1 cellular context compared by ENCODE assay signal in the genomic region with DNA sequence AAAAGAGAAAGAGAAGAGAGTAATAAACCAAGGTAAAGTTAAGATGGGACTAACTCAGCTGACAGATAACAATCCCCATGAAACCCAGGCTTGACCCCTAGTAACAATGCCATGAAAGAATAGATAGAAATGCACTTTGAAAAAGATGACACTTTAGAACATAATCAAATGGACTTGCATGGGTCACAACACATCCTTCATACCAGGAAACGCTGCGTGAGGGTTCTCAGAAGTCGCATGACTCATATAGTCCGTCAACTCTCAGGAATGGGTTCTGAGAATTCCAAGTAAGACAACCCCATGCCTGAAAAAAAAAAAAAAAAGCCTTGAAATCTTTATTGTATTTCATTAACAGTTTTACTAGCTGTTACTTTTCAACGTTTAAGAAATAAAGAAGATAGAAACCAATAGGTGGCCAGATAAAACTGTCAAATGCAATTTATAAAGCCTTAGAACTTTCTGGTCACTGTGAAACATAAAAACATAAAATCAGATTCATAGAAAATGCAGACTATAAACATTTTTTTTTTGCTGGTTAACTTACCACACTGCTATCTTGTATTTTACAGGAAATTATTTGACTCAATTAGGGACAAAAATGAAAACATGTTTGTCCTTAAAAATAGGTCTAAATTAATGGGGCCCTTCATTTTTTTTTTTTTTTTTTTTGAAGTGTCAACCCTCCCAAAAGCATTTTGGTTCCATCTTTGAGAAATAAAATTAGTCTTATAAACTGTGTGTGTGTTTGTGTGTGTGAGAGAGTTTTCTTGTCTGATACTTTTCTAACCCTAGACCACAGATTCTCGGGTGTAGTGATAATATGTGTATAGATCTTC.
TF ChIP-seq lines count a peak whose summit lies in the region.

No MANE protein-coding gene starts in this region.

TF ChIP-seq in K562, 482 proteins besides CTCF, POLR2A, EP300 and RAD21 (continued from another document and continues in another):
- TF ChIP-seq, protein P1, sequence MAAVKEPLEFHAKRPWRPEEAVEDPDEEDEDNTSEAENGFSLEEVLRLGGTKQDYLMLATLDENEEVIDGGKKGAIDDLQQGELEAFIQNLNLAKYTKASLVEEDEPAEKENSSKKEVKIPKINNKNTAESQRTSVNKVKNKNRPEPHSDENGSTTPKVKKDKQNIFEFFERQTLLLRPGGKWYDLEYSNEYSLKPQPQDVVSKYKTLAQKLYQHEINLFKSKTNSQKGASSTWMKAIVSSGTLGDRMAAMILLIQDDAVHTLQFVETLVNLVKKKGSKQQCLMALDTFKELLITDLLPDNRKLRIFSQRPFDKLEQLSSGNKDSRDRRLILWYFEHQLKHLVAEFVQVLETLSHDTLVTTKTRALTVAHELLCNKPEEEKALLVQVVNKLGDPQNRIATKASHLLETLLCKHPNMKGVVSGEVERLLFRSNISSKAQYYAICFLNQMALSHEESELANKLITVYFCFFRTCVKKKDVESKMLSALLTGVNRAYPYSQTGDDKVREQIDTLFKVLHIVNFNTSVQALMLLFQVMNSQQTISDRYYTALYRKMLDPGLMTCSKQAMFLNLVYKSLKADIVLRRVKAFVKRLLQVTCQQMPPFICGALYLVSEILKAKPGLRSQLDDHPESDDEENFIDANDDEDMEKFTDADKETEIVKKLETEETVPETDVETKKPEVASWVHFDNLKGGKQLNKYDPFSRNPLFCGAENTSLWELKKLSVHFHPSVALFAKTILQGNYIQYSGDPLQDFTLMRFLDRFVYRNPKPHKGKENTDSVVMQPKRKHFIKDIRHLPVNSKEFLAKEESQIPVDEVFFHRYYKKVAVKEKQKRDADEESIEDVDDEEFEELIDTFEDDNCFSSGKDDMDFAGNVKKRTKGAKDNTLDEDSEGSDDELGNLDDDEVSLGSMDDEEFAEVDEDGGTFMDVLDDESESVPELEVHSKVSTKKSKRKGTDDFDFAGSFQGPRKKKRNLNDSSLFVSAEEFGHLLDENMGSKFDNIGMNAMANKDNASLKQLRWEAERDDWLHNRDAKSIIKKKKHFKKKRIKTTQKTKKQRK (IDR thresholded peaks at IDR 0.05; ENCODE audit: borderline replicate concordance, low read depth, low read length): no peak
- no peak for TF ChIP-seq RBM17 (IDR thresholded peaks at IDR 0.05; ENCODE audit: borderline replicate concordance, low read depth, low read length)
- no peak for TF ChIP-seq CBFB (CRISPR knock-in tag; IDR thresholded peaks at IDR 0.05)
- no peak for TF ChIP-seq BMI1 (IDR thresholded peaks at IDR 0.05; ENCODE audit: low read length)
- no peak for TF ChIP-seq ZNF561 (CRISPR knock-in tag; conservative IDR thresholded peaks at IDR 0.05)
- TF ChIP-seq TGIF2 (CRISPR knock-in tag; IDR thresholded peaks at IDR 0.05): no peak
- TF ChIP-seq CBX1 (IDR thresholded peaks at IDR 0.05; ENCODE audit: low read depth): no peak
- no peak for TF ChIP-seq IRF2 (CRISPR knock-in tag; IDR thresholded peaks at IDR 0.05)
- TF ChIP-seq XRCC3 (IDR thresholded peaks at IDR 0.05): no peak
- no peak for TF ChIP-seq CREBBP (IDR thresholded peaks at IDR 0.05; ENCODE audit: low read depth, low read length)
- no peak; the same call in 1 of the 2 replicates for TF ChIP-seq NFIC (IDR thresholded peaks at IDR 0.05)
- no peak for TF ChIP-seq PTRF (tag; IDR thresholded peaks at IDR 0.05)
- no peak for TF ChIP-seq IFI16 (CRISPR knock-in tag; IDR thresholded peaks at IDR 0.05)
- no peak for TF ChIP-seq FOXA1 (IDR thresholded peaks at IDR 0.05; ENCODE audit: borderline replicate concordance)
- TF ChIP-seq, protein P2, sequence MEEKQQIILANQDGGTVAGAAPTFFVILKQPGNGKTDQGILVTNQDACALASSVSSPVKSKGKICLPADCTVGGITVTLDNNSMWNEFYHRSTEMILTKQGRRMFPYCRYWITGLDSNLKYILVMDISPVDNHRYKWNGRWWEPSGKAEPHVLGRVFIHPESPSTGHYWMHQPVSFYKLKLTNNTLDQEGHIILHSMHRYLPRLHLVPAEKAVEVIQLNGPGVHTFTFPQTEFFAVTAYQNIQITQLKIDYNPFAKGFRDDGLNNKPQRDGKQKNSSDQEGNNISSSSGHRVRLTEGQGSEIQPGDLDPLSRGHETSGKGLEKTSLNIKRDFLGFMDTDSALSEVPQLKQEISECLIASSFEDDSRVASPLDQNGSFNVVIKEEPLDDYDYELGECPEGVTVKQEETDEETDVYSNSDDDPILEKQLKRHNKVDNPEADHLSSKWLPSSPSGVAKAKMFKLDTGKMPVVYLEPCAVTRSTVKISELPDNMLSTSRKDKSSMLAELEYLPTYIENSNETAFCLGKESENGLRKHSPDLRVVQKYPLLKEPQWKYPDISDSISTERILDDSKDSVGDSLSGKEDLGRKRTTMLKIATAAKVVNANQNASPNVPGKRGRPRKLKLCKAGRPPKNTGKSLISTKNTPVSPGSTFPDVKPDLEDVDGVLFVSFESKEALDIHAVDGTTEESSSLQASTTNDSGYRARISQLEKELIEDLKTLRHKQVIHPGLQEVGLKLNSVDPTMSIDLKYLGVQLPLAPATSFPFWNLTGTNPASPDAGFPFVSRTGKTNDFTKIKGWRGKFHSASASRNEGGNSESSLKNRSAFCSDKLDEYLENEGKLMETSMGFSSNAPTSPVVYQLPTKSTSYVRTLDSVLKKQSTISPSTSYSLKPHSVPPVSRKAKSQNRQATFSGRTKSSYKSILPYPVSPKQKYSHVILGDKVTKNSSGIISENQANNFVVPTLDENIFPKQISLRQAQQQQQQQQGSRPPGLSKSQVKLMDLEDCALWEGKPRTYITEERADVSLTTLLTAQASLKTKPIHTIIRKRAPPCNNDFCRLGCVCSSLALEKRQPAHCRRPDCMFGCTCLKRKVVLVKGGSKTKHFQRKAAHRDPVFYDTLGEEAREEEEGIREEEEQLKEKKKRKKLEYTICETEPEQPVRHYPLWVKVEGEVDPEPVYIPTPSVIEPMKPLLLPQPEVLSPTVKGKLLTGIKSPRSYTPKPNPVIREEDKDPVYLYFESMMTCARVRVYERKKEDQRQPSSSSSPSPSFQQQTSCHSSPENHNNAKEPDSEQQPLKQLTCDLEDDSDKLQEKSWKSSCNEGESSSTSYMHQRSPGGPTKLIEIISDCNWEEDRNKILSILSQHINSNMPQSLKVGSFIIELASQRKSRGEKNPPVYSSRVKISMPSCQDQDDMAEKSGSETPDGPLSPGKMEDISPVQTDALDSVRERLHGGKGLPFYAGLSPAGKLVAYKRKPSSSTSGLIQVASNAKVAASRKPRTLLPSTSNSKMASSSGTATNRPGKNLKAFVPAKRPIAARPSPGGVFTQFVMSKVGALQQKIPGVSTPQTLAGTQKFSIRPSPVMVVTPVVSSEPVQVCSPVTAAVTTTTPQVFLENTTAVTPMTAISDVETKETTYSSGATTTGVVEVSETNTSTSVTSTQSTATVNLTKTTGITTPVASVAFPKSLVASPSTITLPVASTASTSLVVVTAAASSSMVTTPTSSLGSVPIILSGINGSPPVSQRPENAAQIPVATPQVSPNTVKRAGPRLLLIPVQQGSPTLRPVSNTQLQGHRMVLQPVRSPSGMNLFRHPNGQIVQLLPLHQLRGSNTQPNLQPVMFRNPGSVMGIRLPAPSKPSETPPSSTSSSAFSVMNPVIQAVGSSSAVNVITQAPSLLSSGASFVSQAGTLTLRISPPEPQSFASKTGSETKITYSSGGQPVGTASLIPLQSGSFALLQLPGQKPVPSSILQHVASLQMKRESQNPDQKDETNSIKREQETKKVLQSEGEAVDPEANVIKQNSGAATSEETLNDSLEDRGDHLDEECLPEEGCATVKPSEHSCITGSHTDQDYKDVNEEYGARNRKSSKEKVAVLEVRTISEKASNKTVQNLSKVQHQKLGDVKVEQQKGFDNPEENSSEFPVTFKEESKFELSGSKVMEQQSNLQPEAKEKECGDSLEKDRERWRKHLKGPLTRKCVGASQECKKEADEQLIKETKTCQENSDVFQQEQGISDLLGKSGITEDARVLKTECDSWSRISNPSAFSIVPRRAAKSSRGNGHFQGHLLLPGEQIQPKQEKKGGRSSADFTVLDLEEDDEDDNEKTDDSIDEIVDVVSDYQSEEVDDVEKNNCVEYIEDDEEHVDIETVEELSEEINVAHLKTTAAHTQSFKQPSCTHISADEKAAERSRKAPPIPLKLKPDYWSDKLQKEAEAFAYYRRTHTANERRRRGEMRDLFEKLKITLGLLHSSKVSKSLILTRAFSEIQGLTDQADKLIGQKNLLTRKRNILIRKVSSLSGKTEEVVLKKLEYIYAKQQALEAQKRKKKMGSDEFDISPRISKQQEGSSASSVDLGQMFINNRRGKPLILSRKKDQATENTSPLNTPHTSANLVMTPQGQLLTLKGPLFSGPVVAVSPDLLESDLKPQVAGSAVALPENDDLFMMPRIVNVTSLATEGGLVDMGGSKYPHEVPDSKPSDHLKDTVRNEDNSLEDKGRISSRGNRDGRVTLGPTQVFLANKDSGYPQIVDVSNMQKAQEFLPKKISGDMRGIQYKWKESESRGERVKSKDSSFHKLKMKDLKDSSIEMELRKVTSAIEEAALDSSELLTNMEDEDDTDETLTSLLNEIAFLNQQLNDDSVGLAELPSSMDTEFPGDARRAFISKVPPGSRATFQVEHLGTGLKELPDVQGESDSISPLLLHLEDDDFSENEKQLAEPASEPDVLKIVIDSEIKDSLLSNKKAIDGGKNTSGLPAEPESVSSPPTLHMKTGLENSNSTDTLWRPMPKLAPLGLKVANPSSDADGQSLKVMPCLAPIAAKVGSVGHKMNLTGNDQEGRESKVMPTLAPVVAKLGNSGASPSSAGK (IDR thresholded peaks at IDR 0.05): no peak
- TF ChIP-seq, protein P3, sequence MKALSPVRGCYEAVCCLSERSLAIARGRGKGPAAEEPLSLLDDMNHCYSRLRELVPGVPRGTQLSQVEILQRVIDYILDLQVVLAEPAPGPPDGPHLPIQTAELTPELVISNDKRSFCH (CRISPR knock-in tag; IDR thresholded peaks at IDR 0.05): no peak
- TF ChIP-seq, protein P3 (tag; IDR thresholded peaks at IDR 0.05): no peak
- no peak for TF ChIP-seq ZNF347 (CRISPR knock-in tag; IDR thresholded peaks at IDR 0.05; ENCODE audit: low read depth)
- no peak for TF ChIP-seq KAT8 (IDR thresholded peaks at IDR 0.05; ENCODE audit: low read depth)
- TF ChIP-seq ETS2 (tag; IDR thresholded peaks at IDR 0.05; ENCODE audit: borderline replicate concordance, poor library complexity, severe bottlenecking): no peak
- TF ChIP-seq CREB1 (IDR thresholded peaks at IDR 0.05): no peak
- TF ChIP-seq CREB1 (CRISPR knock-in tag; IDR thresholded peaks at IDR 0.05): no peak
- no peak for TF ChIP-seq FIP1L1 (IDR thresholded peaks at IDR 0.05; ENCODE audit: low read depth, low read length, poor library complexity, severe bottlenecking)
- no peak for TF ChIP-seq NR2F6 (CRISPR knock-in tag; IDR thresholded peaks at IDR 0.05)
- TF ChIP-seq KLF10 (CRISPR knock-in tag; IDR thresholded peaks at IDR 0.05): no peak
- no peak for TF ChIP-seq ZNF41 (CRISPR knock-in tag; conservative IDR thresholded peaks at IDR 0.05)
- TF ChIP-seq CBX2 (IDR thresholded peaks at IDR 0.05; ENCODE audit: insufficient read depth, low read length, poor library complexity, severe bottlenecking): no peak
- TF ChIP-seq, protein P4, sequence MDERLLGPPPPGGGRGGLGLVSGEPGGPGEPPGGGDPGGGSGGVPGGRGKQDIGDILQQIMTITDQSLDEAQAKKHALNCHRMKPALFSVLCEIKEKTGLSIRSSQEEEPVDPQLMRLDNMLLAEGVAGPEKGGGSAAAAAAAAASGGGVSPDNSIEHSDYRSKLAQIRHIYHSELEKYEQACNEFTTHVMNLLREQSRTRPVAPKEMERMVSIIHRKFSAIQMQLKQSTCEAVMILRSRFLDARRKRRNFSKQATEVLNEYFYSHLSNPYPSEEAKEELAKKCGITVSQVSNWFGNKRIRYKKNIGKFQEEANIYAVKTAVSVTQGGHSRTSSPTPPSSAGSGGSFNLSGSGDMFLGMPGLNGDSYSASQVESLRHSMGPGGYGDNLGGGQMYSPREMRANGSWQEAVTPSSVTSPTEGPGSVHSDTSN (CRISPR knock-in tag; IDR thresholded peaks at IDR 0.05; ENCODE audit: low read depth): no peak
- TF ChIP-seq, protein P4 (tag; conservative IDR thresholded peaks at IDR 0.05; ENCODE audit: low read depth): 0 out of 2 replicates have a peak, but pooled peaks have one; percentile 23
- no peak for TF ChIP-seq LARP7 (IDR thresholded peaks at IDR 0.05)
- TF ChIP-seq ZNF717 (CRISPR knock-in tag; IDR thresholded peaks at IDR 0.05): no peak
- no peak for TF ChIP-seq RBM34 (IDR thresholded peaks at IDR 0.05; ENCODE audit: borderline replicate concordance, insufficient read depth, low read length)
- no peak for TF ChIP-seq HDAC8 (tag; IDR thresholded peaks at IDR 0.05)
- TF ChIP-seq TCFL5 (CRISPR knock-in tag; conservative IDR thresholded peaks at IDR 0.05): no peak
- TF ChIP-seq ZKSCAN8 (CRISPR knock-in tag; IDR thresholded peaks at IDR 0.05): no peak
- TF ChIP-seq ZSCAN32 (CRISPR knock-in tag; IDR thresholded peaks at IDR 0.05): no peak
- TF ChIP-seq, protein P5, sequence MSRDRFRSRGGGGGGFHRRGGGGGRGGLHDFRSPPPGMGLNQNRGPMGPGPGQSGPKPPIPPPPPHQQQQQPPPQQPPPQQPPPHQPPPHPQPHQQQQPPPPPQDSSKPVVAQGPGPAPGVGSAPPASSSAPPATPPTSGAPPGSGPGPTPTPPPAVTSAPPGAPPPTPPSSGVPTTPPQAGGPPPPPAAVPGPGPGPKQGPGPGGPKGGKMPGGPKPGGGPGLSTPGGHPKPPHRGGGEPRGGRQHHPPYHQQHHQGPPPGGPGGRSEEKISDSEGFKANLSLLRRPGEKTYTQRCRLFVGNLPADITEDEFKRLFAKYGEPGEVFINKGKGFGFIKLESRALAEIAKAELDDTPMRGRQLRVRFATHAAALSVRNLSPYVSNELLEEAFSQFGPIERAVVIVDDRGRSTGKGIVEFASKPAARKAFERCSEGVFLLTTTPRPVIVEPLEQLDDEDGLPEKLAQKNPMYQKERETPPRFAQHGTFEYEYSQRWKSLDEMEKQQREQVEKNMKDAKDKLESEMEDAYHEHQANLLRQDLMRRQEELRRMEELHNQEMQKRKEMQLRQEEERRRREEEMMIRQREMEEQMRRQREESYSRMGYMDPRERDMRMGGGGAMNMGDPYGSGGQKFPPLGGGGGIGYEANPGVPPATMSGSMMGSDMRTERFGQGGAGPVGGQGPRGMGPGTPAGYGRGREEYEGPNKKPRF (IDR thresholded peaks at IDR 0.05; ENCODE audit: low read depth, low read length): no peak
- TF ChIP-seq BHLHE40 (IDR thresholded peaks at IDR 0.05; ENCODE audit: low read length): peak; percentile 46
- peak; percentile 51; the same call in 1 of the 2 replicates for TF ChIP-seq EHMT2 (IDR thresholded peaks at IDR 0.05)
